In the genomic region with DNA sequence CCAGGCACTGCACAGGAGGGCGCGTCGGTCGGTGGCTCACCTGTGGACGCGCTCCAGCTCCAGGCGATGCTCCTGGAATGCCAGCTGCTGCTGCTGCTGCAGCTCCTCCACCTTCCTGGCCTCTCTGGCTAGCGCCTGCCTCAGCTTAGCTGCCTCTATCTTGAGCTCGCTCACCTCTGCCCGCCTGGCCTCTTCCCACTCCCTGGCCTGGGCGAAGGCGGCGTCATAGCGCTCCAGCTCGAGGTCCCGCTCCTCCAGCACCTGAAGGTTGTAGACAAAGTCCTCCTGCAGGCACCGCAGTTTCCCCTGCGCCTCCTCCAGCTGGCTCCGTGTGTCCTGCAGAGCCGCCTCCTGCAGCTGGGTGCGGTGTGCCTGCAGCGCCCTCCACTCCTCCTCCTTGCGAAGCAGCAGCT, we compare ENCODE assay signal across 1 cellular context.
TF ChIP-seq lines count a peak whose summit lies in the region.

No MANE protein-coding gene starts in this region.

TF ChIP-seq in IMR-90, 13 proteins besides CTCF, POLR2A, EP300 and RAD21:
- TF ChIP-seq, protein P1, sequence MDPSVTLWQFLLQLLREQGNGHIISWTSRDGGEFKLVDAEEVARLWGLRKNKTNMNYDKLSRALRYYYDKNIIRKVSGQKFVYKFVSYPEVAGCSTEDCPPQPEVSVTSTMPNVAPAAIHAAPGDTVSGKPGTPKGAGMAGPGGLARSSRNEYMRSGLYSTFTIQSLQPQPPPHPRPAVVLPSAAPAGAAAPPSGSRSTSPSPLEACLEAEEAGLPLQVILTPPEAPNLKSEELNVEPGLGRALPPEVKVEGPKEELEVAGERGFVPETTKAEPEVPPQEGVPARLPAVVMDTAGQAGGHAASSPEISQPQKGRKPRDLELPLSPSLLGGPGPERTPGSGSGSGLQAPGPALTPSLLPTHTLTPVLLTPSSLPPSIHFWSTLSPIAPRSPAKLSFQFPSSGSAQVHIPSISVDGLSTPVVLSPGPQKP (IDR thresholded peaks at IDR 0.05; ENCODE audit: borderline replicate concordance, low read depth, low read length), result no peak
- TF ChIP-seq CHD1 (IDR thresholded peaks at IDR 0.05; ENCODE audit: low read depth, low read length) (no peak), SMC3 (IDR thresholded peaks at IDR 0.05; ENCODE audit: low read depth, low read length) (no peak), MAZ (IDR thresholded peaks at IDR 0.05; ENCODE audit: borderline replicate concordance, low read depth, low read length) (no peak), MXI1 (IDR thresholded peaks at IDR 0.05; ENCODE audit: borderline replicate concordance, low read depth, low read length) (no peak), RFX5 (IDR thresholded peaks at IDR 0.05; ENCODE audit: low read depth, low read length) (no peak), FOS (IDR thresholded peaks at IDR 0.05; ENCODE audit: low read depth, low read length) (no peak), RCOR1 (IDR thresholded peaks at IDR 0.05; ENCODE audit: insufficient replicate concordance, low read length) (no peak), MAFK (IDR thresholded peaks at IDR 0.05; ENCODE audit: low read depth, low read length) (no peak), NFE2L2 (IDR thresholded peaks at IDR 0.05; ENCODE audit: low read depth, low read length) (no peak), BHLHE40 (IDR thresholded peaks at IDR 0.05; ENCODE audit: low read depth, low read length) (no peak), CEBPB (IDR thresholded peaks at IDR 0.05; ENCODE audit: low read depth, low read length) (no peak)
- TF ChIP-seq, protein P2, sequence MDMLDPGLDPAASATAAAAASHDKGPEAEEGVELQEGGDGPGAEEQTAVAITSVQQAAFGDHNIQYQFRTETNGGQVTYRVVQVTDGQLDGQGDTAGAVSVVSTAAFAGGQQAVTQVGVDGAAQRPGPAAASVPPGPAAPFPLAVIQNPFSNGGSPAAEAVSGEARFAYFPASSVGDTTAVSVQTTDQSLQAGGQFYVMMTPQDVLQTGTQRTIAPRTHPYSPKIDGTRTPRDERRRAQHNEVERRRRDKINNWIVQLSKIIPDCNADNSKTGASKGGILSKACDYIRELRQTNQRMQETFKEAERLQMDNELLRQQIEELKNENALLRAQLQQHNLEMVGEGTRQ (IDR thresholded peaks at IDR 0.05; ENCODE audit: low read depth, low read length), result no peak
